In genomic region chr3:136634821-136635220, GRCh38 we compare ENCODE assay signal across 25 cellular contexts.
"Had no signal": no experiment of that assay in that cellular context is flagged by ENCODE, and none has a peak within 500 bp of the region (broad histone marks: within the 10 kb centered on the region; RNA-seq: fewer than 3 reads in every experiment).

No MANE protein-coding gene starts in this region.

- H3K36me3 ChIP-seq: adrenal gland, breast epithelium had no signal

- H3K4me3 Mint-ChIP-seq: activated CD4-positive, alpha-beta memory T cell treated with anti-CD3 and anti-CD28 coated beads, Interleukin-2, amount 10 ng/mL, durations not matched to agents 7 days and 5 days; activated CD4-positive, alpha-beta T cell treated with anti-CD3 and anti-CD28 coated beads for 36 hours; activated naive CD8-positive, alpha-beta T cell treated with anti-CD3 and anti-CD28 coated beads, Interleukin-2, amount 10 ng/mL, durations not matched to agents 7 days and 5 days had no signal

- H3K27me3 ChIP-seq: adrenal gland, breast epithelium had no signal

- H3K27me3 Mint-ChIP-seq: activated CD4-positive, alpha-beta memory T cell treated with anti-CD3 and anti-CD28 coated beads, Interleukin-2, amount 10 ng/mL, durations not matched to agents 7 days and 5 days; activated CD4-positive, alpha-beta T cell treated with anti-CD3 and anti-CD28 coated beads for 36 hours; activated naive CD8-positive, alpha-beta T cell treated with anti-CD3 and anti-CD28 coated beads, Interleukin-2, amount 10 ng/mL, durations not matched to agents 7 days and 5 days had no signal

- H3K27ac Mint-ChIP-seq: activated CD4-positive, alpha-beta memory T cell treated with anti-CD3 and anti-CD28 coated beads, Interleukin-2, amount 10 ng/mL, durations not matched to agents 7 days and 5 days; activated CD4-positive, alpha-beta T cell treated with anti-CD3 and anti-CD28 coated beads for 36 hours; activated naive CD8-positive, alpha-beta T cell treated with anti-CD3 and anti-CD28 coated beads, Interleukin-2, amount 10 ng/mL, durations not matched to agents 7 days and 5 days had no signal

- DNase-seq: activated CD4-positive, alpha-beta memory T cell treated with anti-CD3 and anti-CD28 coated beads, Interleukin-2, amount 10 ng/mL, durations not matched to agents 7 days and 5 days; activated CD4-positive, alpha-beta T cell treated with anti-CD3 and anti-CD28 coated beads for 36 hours; activated CD4-positive, alpha-beta T cell treated with anti-CD3 and anti-CD28 coated beads, Interleukin-2, amount 50 U/mL, for 1 hour; activated naive CD4-positive, alpha-beta T cell treated with anti-CD3 and anti-CD28 coated beads, Interleukin-2, amount 50 U/mL, for 16 hours; activated naive CD8-positive, alpha-beta T cell treated with anti-CD3 and anti-CD28 coated beads, Interleukin-2, amount 10 ng/mL, durations not matched to agents 7 days and 5 days; adrenal gland; anterior cingulate cortex; Kasumi-1; NCI-H1105 treated with DMSO at 0.1 percent for 48 hours; NCI-H146; NCI-H187 treated with DMSO at 0.1 percent for 48 hours; NCI-H2171; NCI-H345; NCI-H510A treated with DMSO at 0.1 percent for 48 hours; NCI-H69; NK-92 treated with Interleukin-12 subunit alpha and Interleukin-12 subunit beta, amount 100 ng/mL, for 24 hours; OCI-M1; RPMI8226; T-helper 1 cell had no signal

- ATAC-seq: activated CD4-positive, alpha-beta T cell treated with anti-CD3 and anti-CD28 coated beads for 36 hours; K562; Panc1; Right ventricle myocardium inferior had no signal

- H3K27ac ChIP-seq: adrenal gland, breast epithelium, SK-N-MC, VCaP had no signal

- FAIRE-seq: K562 had no signal

- H3K4me3 ChIP-seq: adrenal gland, breast epithelium, K562, SK-N-MC had no signal

- H3K9me3 ChIP-seq: adrenal gland, breast epithelium had no signal
